In genomic region chr18:29191263-29191662, GRCh38 we compare ENCODE assay signal across 12 cellular contexts.
DNase-seq lines count a peak whose midpoint lies in the region; ATAC-seq and TF ChIP-seq lines count a peak whose summit lies in the region.
"Had no signal": no experiment of that assay in that cellular context is flagged by ENCODE, and none has a peak within 500 bp of the region (broad histone marks: within the 10 kb centered on the region; RNA-seq: fewer than 3 reads in every experiment).

No MANE protein-coding gene starts in this region.

- intact Hi-C loops in posterior vena cava (cut with DNase I), result no loop called here

- no peak overlapping the region for H3K4me3 ChIP-seq in BE2C (ENCODE audit: low read depth, low read length)
- no peak overlapping the region for H3K4me3 ChIP-seq in WERI-Rb-1 (ENCODE audit: low read depth, low read length)
- H3K4me3 ChIP-seq: thoracic aorta had no signal

- TF ChIP-seq CTCF in BE2C (IDR thresholded peaks at IDR 0.05; ENCODE audit: low read depth, low read length) (peak; percentile 49), WERI-Rb-1 (IDR thresholded peaks at IDR 0.05; ENCODE audit: low read depth, low read length) (peak; percentile 57)

- no peaks in the 10 kb centered on the region for H3K27me3 ChIP-seq in BE2C
- H3K27me3 ChIP-seq in WERI-Rb-1 (ENCODE audit: insufficient read depth, low read depth, severe bottlenecking), result no peaks in the 10 kb centered on the region

- no peaks in the 10 kb centered on the region for H3K36me3 ChIP-seq in BE2C
- H3K36me3 ChIP-seq in WERI-Rb-1, result no peaks in the 10 kb centered on the region
- H3K36me3 ChIP-seq: thoracic aorta had no signal

- peak; percentile 1 for DNase-seq in BE2C
- peak; percentile 7 for DNase-seq in HT-29 (ENCODE audit: low spot score)
- DNase-seq in WERI-Rb-1, result peak; percentile 9
- DNase-seq in iris pigment epithelial cell (ENCODE audit: low read depth), result peak; percentile 56
- no peak for DNase-seq in posterior vena cava (ENCODE audit: low spot score)
- no peak for DNase-seq in nucleus accumbens (lab: John Stamatoyannopoulos, UW)
- DNase-seq in NCI-H128 (lab: John Stamatoyannopoulos, UW; ENCODE audit: unreplicated experiment), result no peak
- DNase-seq: stimulated activated CD4-positive, alpha-beta T cell treated with anti-CD3 and anti-CD28 coated beads, Interleukin-1b, Interleukin-23, amount 100 ng/mL, for 48 hours; T-helper 17 cell had no signal

- no peak overlapping the region for H3K27ac ChIP-seq in WERI-Rb-1
- H3K27ac ChIP-seq: thoracic aorta had no signal

- no peaks in the 10 kb centered on the region for H3K4me1 ChIP-seq in BE2C

- H3K9me3 ChIP-seq in BE2C (no peaks in the 10 kb centered on the region), WERI-Rb-1 (ENCODE audit: severe bottlenecking) (no peaks in the 10 kb centered on the region)
- H3K9me3 ChIP-seq: thoracic aorta had no signal

- ATAC-seq in HG03045 (IDR thresholded peaks at IDR 0.05; ENCODE audit: unreplicated experiment), result no peak
- ATAC-seq: activated T-helper 17 cell treated with anti-CD3 and anti-CD28 coated beads, Interleukin-2, amount 50 U/mL, for 72 hours; T-helper 17 cell had no signal

Comparison
In these comparisons a context has a peak if more than half of its experiments do, and no peak if none do; other contexts are left out.
1. DNase-seq: peak in BE2C (single experiment), HT-29 (single experiment), WERI-Rb-1 (single experiment) and iris pigment epithelial cell (single experiment); none in posterior vena cava (single experiment), nucleus accumbens (0 of 56) and NCI-H128 (single experiment).